Comparison of ENCODE assay signal across 34 cellular contexts in the genomic region with DNA sequence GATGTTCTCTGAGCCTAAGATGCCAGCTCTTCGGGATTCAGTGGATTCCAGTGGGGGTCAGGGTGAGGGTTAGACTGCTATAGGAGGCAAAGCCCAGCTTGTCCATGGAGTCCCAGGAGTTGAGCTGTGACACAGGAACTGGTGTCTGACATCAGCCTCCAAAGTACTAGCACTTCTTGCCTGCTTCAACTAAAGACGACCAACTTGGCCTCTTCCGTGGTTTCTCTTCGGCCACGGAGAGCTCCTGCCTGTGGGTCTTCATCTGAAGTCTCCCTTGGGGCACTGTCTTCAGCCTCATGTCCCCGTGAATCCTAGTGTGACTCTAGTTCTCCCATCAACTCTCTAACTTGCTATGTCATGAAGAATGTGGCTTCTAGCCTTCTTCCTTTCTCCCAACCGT. TPM values are rescaled to one million over a fixed set of nuclear protein-coding genes. Genes with fewer than 3 reads are reported as not detected.
"Had no signal": no experiment of that assay in that cellular context is flagged by ENCODE, and none has a peak within 500 bp of the region (broad histone marks: within the 10 kb centered on the region; RNA-seq: fewer than 3 reads in every experiment).

No MANE protein-coding gene starts in this region.

- DNase-seq: activated B cell treated with CpG ODN at 0.5 μM for 24 hours; activated CD4-positive, alpha-beta memory T cell treated with anti-CD3 and anti-CD28 coated beads for 36 hours; activated CD4-positive, alpha-beta T cell treated with anti-CD3 and anti-CD28 coated beads for 4 hours; activated CD4-positive, alpha-beta T cell treated with anti-CD3 and anti-CD28 coated beads, Interleukin-2, amount 10 ng/mL, durations not matched to agents 24 days and 14 days; activated CD4-positive, alpha-beta T cell treated with anti-CD3 and anti-CD28 coated beads, Interleukin-2, amount 50 U/mL, for 1 hour; activated CD4-positive, alpha-beta T cell treated with anti-CD3 and anti-CD28 coated beads, Interleukin-2, amount 50 U/mL, for 4 hours; activated CD4-positive, CD25-positive, alpha-beta regulatory T cell treated with anti-CD3 and anti-CD28 coated beads, Interleukin-2, amount 50 U/mL, for 72 hours; activated CD8-positive, alpha-beta memory T cell treated with anti-CD3 and anti-CD28 coated beads, Interleukin-2, amount 10 ng/mL, durations not matched to agents 7 days and 5 days; activated CD8-positive, alpha-beta T cell treated with anti-CD3 and anti-CD28 coated beads for 36 hours; activated effector memory CD4-positive, alpha-beta T cell treated with anti-CD3 and anti-CD28 coated beads, Interleukin-2, amount 50 U/mL, for 16 hours; activated gamma-delta T cell treated with Interleukin-2 at 50 U/mL for 16 hours; activated naive CD4-positive, alpha-beta T cell; activated naive CD4-positive, alpha-beta T cell treated with anti-CD3 and anti-CD28 coated beads for 36 hours; activated naive CD4-positive, alpha-beta T cell treated with anti-CD3 and anti-CD28 coated beads, Interleukin-2, amount 50 U/mL, for 16 hours; activated naive CD8-positive, alpha-beta T cell treated with anti-CD3 and anti-CD28 coated beads for 36 hours; activated T-cell treated with anti-CD3 and anti-CD28 coated beads for 4 hours; activated T-cell treated with anti-CD3 and anti-CD28 coated beads, Interleukin-2, amount 50 U/mL, for 1 hour; activated T-cell treated with anti-CD3 and anti-CD28 coated beads, Interleukin-2, amount 50 U/mL, for 4 hours; activated T-cell treated with anti-CD3 and anti-CD28 coated beads, Interleukin-2, amount 50 U/mL, for 72 hours; adrenal gland; amniotic stem cell; aorta; body of pancreas; brain microvascular endothelial cell; central memory CD4-positive, alpha-beta T cell; T-helper 1 cell; T-helper 2 cell; T-helper 9 cell had no signal

- H3K36me3 ChIP-seq: adrenal gland, brain microvascular endothelial cell, cardiac muscle cell had no signal

- ATAC-seq: activated CD8-positive, alpha-beta memory T cell treated with anti-CD3 and anti-CD28 coated beads, Interleukin-2, amount 10 ng/mL, durations not matched to agents 7 days and 5 days; activated CD8-positive, alpha-beta T cell treated with anti-CD3 and anti-CD28 coated beads for 36 hours; activated naive CD4-positive, alpha-beta T cell treated with anti-CD3 and anti-CD28 coated beads, Interleukin-2, amount 50 U/mL, for 72 hours; activated T-cell treated with anti-CD3 and anti-CD28 coated beads, Interleukin-2, amount 50 U/mL, for 4 hours; activated T-cell treated with anti-CD3 and anti-CD28 coated beads, Interleukin-2, amount 50 U/mL, for 72 hours; activated T-helper 17 cell treated with anti-CD3 and anti-CD28 coated beads, Interleukin-2, amount 50 U/mL, for 72 hours; body of pancreas had no signal

- H3K9me3 ChIP-seq: adrenal gland, body of pancreas had no signal

- H3K27ac ChIP-seq: adrenal gland, body of pancreas, brain microvascular endothelial cell, cardiac muscle cell, VCaP had no signal

- H3K4me3 ChIP-seq: adrenal gland, body of pancreas, cardiac muscle cell had no signal

- H3K4me1 ChIP-seq: adrenal gland, body of pancreas had no signal

RNA-seq across cellular contexts. Expression of a gene that starts 12.8 kb away (rescaled TPM):
- total RNA-seq: activated B cell treated with CpG ODN at 0.5 μM for 24 hours; activated CD4-positive, alpha-beta memory T cell treated with anti-CD3 and anti-CD28 coated beads for 36 hours; activated CD4-positive, alpha-beta T cell treated with anti-CD3 and anti-CD28 coated beads, Interleukin-2, amount 10 ng/mL, durations not matched to agents 24 days and 14 days; activated CD8-positive, alpha-beta memory T cell treated with anti-CD3 and anti-CD28 coated beads, Interleukin-2, amount 10 ng/mL, durations not matched to agents 7 days and 5 days; activated CD8-positive, alpha-beta T cell treated with anti-CD3 and anti-CD28 coated beads for 36 hours; activated naive CD4-positive, alpha-beta T cell treated with anti-CD3 and anti-CD28 coated beads for 36 hours; activated naive CD4-positive, alpha-beta T cell treated with anti-CD3 and anti-CD28 coated beads, Interleukin-2, amount 50 U/mL, for 72 hours; activated naive CD8-positive, alpha-beta T cell treated with anti-CD3 and anti-CD28 coated beads for 36 hours; activated T-cell treated with anti-CD3 and anti-CD28 coated beads, Interleukin-2, amount 50 U/mL, for 4 hours; activated T-cell treated with anti-CD3 and anti-CD28 coated beads, Interleukin-2, amount 50 U/mL, for 72 hours; activated T-helper 1 cell treated with anti-CD3 and anti-CD28 coated beads, Interleukin-12 subunit alpha, Interleukin-12 subunit beta, Interleukin-2, Interleukin-4 antibody, amounts not matched to agents 30 ng/mL and 10 ng/mL and 1 ng/mL, durations not matched to agents 14 hours and 24 hours and 36 hours; activated T-helper 17 cell treated with anti-CD3 and anti-CD28 coated beads, Interleukin-2, amount 50 U/mL, for 72 hours; bronchial epithelial cell had no signal
